In genomic region chr11:15327786-15328231, GRCh38 we compare ENCODE assay signal across 9 cellular contexts.
DNase-seq lines count a peak whose midpoint lies in the region; ATAC-seq and TF ChIP-seq lines count a peak whose summit lies in the region.
"Had no signal": no experiment of that assay in that cellular context is flagged by ENCODE, and none has a peak within 500 bp of the region (broad histone marks: within the 10 kb centered on the region; RNA-seq: fewer than 3 reads in every experiment).

No MANE protein-coding gene starts in this region.

- ATAC-seq in HG03139 (IDR thresholded peaks at IDR 0.05; ENCODE audit: unreplicated experiment), result no peak

- H4K20me1 ChIP-seq in Karpas-422 (ENCODE audit: insufficient read depth, low read depth, low read length), result no peaks in the 10 kb centered on the region

- H3K27ac Mint-ChIP-seq in glutamatergic neuron (ENCODE audit: unreplicated experiment), result peak overlapping the region; percentile 6
- no peak overlapping the region for H3K27ac Mint-ChIP-seq in CD4-positive, alpha-beta memory T cell

- intact Hi-C loops in posterior vena cava (cut with DNase I), result loop anchor here in 1 of 2 donors (10.0 kb wide), 1 partner anchor 1287 kb away; no protein-coding TSS in a partner anchor
- intact Hi-C loops in CD4-positive, alpha-beta memory T cell (cut with micrococcal nuclease), result no loop called here

- TF ChIP-seq CTCF in glutamatergic neuron (IDR thresholded peaks at IDR 0.05; ENCODE audit: partially characterized antibody, unreplicated experiment), result peak; percentile 71

- no peak overlapping the region for H3K4me2 ChIP-seq in Karpas-422 (ENCODE audit: low read depth, low read length, poor library complexity, severe bottlenecking)

- H3K4me3 Mint-ChIP-seq in glutamatergic neuron (ENCODE audit: unreplicated experiment), result no peak overlapping the region
- H3K4me3 Mint-ChIP-seq in CD4-positive, alpha-beta memory T cell, result no peak overlapping the region

- no peaks in the 10 kb centered on the region for H3K79me2 ChIP-seq in Karpas-422 (ENCODE audit: low read length)

- no peak overlapping the region for H3K9ac ChIP-seq in Karpas-422 (ENCODE audit: low read length)

- H3K36me3 Mint-ChIP-seq in glutamatergic neuron (ENCODE audit: unreplicated experiment), result no peaks in the 10 kb centered on the region
- H3K36me3 Mint-ChIP-seq in CD4-positive, alpha-beta memory T cell, result no peaks in the 10 kb centered on the region

- no peaks in the 10 kb centered on the region for H3K9me3 Mint-ChIP-seq in glutamatergic neuron (ENCODE audit: unreplicated experiment)
- no peaks in the 10 kb centered on the region for H3K9me3 Mint-ChIP-seq in CD4-positive, alpha-beta memory T cell

- H3K4me1 ChIP-seq in Karpas-422 (ENCODE audit: low read length) (no peaks in the 10 kb centered on the region), SJCRH30 (no peaks in the 10 kb centered on the region)
- H3K4me1 ChIP-seq in CD4-positive, alpha-beta memory T cell (ENCODE audit: insufficient read depth, low read length), result no peaks in the 10 kb centered on the region

- POLR2A ChIA-PET in CD4-positive, alpha-beta memory T cell (lab: Charles Lee; ENCODE audit: partially characterized antibody), result no interaction called here

- CTCF ChIA-PET in CD4-positive, alpha-beta memory T cell (lab: Charles Lee; ENCODE audit: partially characterized antibody), result interaction anchor here (1.8 kb wide), 1 partner anchor 11 kb away, joined by 5 read pairs; no protein-coding TSS in a partner anchor

- no peak overlapping the region for H3K27ac ChIP-seq in Karpas-422 (ENCODE audit: low read length)
- no peak overlapping the region for H3K27ac ChIP-seq in SJCRH30
- no peak overlapping the region for H3K27ac ChIP-seq in CD4-positive, alpha-beta memory T cell (ENCODE audit: low read depth, low read length)
- H3K27ac ChIP-seq: thoracic aorta had no signal

- DNase-seq in stimulated activated CD4-positive, alpha-beta T cell treated with anti-CD3 and anti-CD28 coated beads, TNF-alpha, amount 100 ng/mL, for 48 hours (ENCODE audit: low read depth in 3 of 3), result peak in 2 of 3 donors; percentile 1
- DNase-seq in stimulated activated CD4-positive, alpha-beta T cell treated with anti-CD3 and anti-CD28 coated beads, Interleukin-4, amount 100 ng/mL, for 1 hour, result no peak
- DNase-seq in Karpas-422, result peak; percentile 75
- DNase-seq in SJCRH30, result peak; percentile 44 to 68
- peak; percentile 86 for DNase-seq in glutamatergic neuron
- DNase-seq in posterior vena cava (ENCODE audit: low spot score), result peak; percentile 81
- DNase-seq in CD4-positive, alpha-beta memory T cell, result no peak

- H3K4me3 ChIP-seq in Karpas-422 (ENCODE audit: low read length) (no peak overlapping the region), SJCRH30 (no peak overlapping the region)
- H3K4me3 ChIP-seq in CD4-positive, alpha-beta memory T cell (ENCODE audit: low read length in 2 of 2), result no peak overlapping the region
- H3K4me3 ChIP-seq: thoracic aorta had no signal

- H3K4me1 Mint-ChIP-seq in glutamatergic neuron (ENCODE audit: low read depth, unreplicated experiment), result peaks cover 5% of the 10 kb centered on the region
- H3K4me1 Mint-ChIP-seq in CD4-positive, alpha-beta memory T cell, result no peaks in the 10 kb centered on the region

- no peak overlapping the region for H2AFZ ChIP-seq in Karpas-422 (ENCODE audit: low read length)

- no peaks in the 10 kb centered on the region for H3K9me2 ChIP-seq in Karpas-422 (replicated peaks; ENCODE audit: insufficient read depth, low read length)

- no peaks in the 10 kb centered on the region for H3K36me3 ChIP-seq in Karpas-422 (ENCODE audit: insufficient read depth, low read length)
- no peaks in the 10 kb centered on the region for H3K36me3 ChIP-seq in SJCRH30
- H3K36me3 ChIP-seq in CD4-positive, alpha-beta memory T cell (ENCODE audit: insufficient read depth, low read length), result no peaks in the 10 kb centered on the region
- H3K36me3 ChIP-seq: thoracic aorta had no signal

- H3K27me3 Mint-ChIP-seq in glutamatergic neuron (ENCODE audit: unreplicated experiment), result no peaks in the 10 kb centered on the region
- peaks cover 0 to 2% of the 10 kb centered on the region in 2 donors for H3K27me3 Mint-ChIP-seq in CD4-positive, alpha-beta memory T cell

- H3K27me3 ChIP-seq in Karpas-422 (ENCODE audit: low read length) (no peaks in the 10 kb centered on the region), SJCRH30 (no peaks in the 10 kb centered on the region)
- H3K27me3 ChIP-seq in CD4-positive, alpha-beta memory T cell (ENCODE audit: insufficient read depth, low read length), result no peaks in the 10 kb centered on the region

- H3K9me3 ChIP-seq in Karpas-422 (ENCODE audit: low read length) (no peaks in the 10 kb centered on the region), SJCRH30 (replicated peaks) (no peaks in the 10 kb centered on the region)
- no peaks in the 10 kb centered on the region for H3K9me3 ChIP-seq in CD4-positive, alpha-beta memory T cell (ENCODE audit: control insufficient read depth in 1 of 2, low read length in 2 of 2)
- H3K9me3 ChIP-seq: thoracic aorta had no signal

Comparison
In these comparisons a context has a peak if more than half of its experiments do, and no peak if none do; other contexts are left out.
1. DNase-seq: peak in stimulated activated CD4-positive, alpha-beta T cell treated with anti-CD3 and anti-CD28 coated beads, TNF-alpha, amount 100 ng/mL, for 48 hours (2 of 3), Karpas-422 (single experiment), SJCRH30 (2 of 2), glutamatergic neuron (single experiment) and posterior vena cava (single experiment); none in stimulated activated CD4-positive, alpha-beta T cell treated with anti-CD3 and anti-CD28 coated beads, Interleukin-4, amount 100 ng/mL, for 1 hour (single experiment) and CD4-positive, alpha-beta memory T cell (0 of 5).